21 cellular contexts compared by ENCODE assay signal in genomic region chr9:20378851-20379250, GRCh38.
DNase-seq lines count a peak whose midpoint lies in the region; ATAC-seq and TF ChIP-seq lines count a peak whose summit lies in the region.
"Had no signal": no experiment of that assay in that cellular context is flagged by ENCODE, and none has a peak within 500 bp of the region (broad histone marks: within the 10 kb centered on the region; RNA-seq: fewer than 3 reads in every experiment).

No MANE protein-coding gene starts in this region.

- H3K36me3 Mint-ChIP-seq in activated naive CD4-positive, alpha-beta T cell treated with anti-CD3 and anti-CD28 coated beads, Interleukin-2, amount 10 ng/mL, durations not matched to agents 7 days and 5 days, result peaks cover 62% of the 10 kb centered on the region
- H3K36me3 Mint-ChIP-seq in activated naive CD4-positive, alpha-beta T cell treated with anti-CD3 and anti-CD28 coated beads, Interleukin-2, amount 50 U/mL, for 72 hours, result peaks cover 0 to 21% of the 10 kb centered on the region in 2 donors
- peaks cover 24% of the 10 kb centered on the region for H3K36me3 Mint-ChIP-seq in T-cell
- peaks cover 4% of the 10 kb centered on the region for H3K36me3 Mint-ChIP-seq in neural crest cell (ENCODE audit: low read depth)

- H3K27ac ChIP-seq in stomach, result no peak overlapping the region
- H3K27ac ChIP-seq: RWPE1 had no signal

- H3K9me3 Mint-ChIP-seq in activated naive CD4-positive, alpha-beta T cell treated with anti-CD3 and anti-CD28 coated beads, Interleukin-2, amount 10 ng/mL, durations not matched to agents 7 days and 5 days, result no peaks in the 10 kb centered on the region
- H3K9me3 Mint-ChIP-seq in activated naive CD4-positive, alpha-beta T cell treated with anti-CD3 and anti-CD28 coated beads, Interleukin-2, amount 50 U/mL, for 72 hours, result no peaks in the 10 kb centered on the region
- no peaks in the 10 kb centered on the region for H3K9me3 Mint-ChIP-seq in T-cell
- H3K9me3 Mint-ChIP-seq in neural crest cell, result no peaks in the 10 kb centered on the region
- H3K9me3 Mint-ChIP-seq: GM23338, H9, HFFc6 had no signal

- no peak for ATAC-seq in activated naive CD4-positive, alpha-beta T cell treated with anti-CD3 and anti-CD28 coated beads, Interleukin-2, amount 50 U/mL, for 72 hours
- no peak for ATAC-seq in T-cell (replicated peaks in 1 of 4)
- ATAC-seq: GM23338 had no signal

- no peak for DNase-seq in activated naive CD4-positive, alpha-beta T cell treated with anti-CD3 and anti-CD28 coated beads, Interleukin-2, amount 10 ng/mL, durations not matched to agents 7 days and 5 days
- no peak for DNase-seq in activated naive CD4-positive, alpha-beta T cell treated with anti-CD3 and anti-CD28 coated beads, Interleukin-2, amount 50 U/mL, for 72 hours (ENCODE audit: low spot score in 2 of 2)
- DNase-seq in NCI-H69 (lab: John Stamatoyannopoulos, UW) (peak; percentile 21), T-cell (no peak), neural crest cell (ENCODE audit: low read depth, low spot score) (no peak), midbrain (lab: John Stamatoyannopoulos, UW) (no peak), stomach (no peak), NCI-H1105 treated with DMSO at 0.1 percent for 48 hours (lab: John Stamatoyannopoulos, UW) (no peak)
- DNase-seq: DMS153, H9, HFFc6, IMR-90, KG1, MG63, NCI-H1417, NCI-H1694, NCI-H2029 treated with DMSO at 0.1 percent for 48 hours, NCI-H446 treated with DMSO at 0.1 percent for 48 hours, SHP77 had no signal

- no peak overlapping the region for H3K4me3 ChIP-seq in stomach
- H3K4me3 ChIP-seq: GM23338, MG63 had no signal

- H3K36me3 ChIP-seq in stomach, result no peaks in the 10 kb centered on the region
- H3K36me3 ChIP-seq: MG63 had no signal

- no peaks in the 10 kb centered on the region for H3K27me3 Mint-ChIP-seq in activated naive CD4-positive, alpha-beta T cell treated with anti-CD3 and anti-CD28 coated beads, Interleukin-2, amount 10 ng/mL, durations not matched to agents 7 days and 5 days
- no peaks in the 10 kb centered on the region for H3K27me3 Mint-ChIP-seq in T-cell
- H3K27me3 Mint-ChIP-seq in neural crest cell (ENCODE audit: low read depth), result no peaks in the 10 kb centered on the region

- no peak for TF ChIP-seq POLR2A in stomach (IDR thresholded peaks at IDR 0.05)

- CTCF ChIA-PET in activated naive CD4-positive, alpha-beta T cell treated with anti-CD3 and anti-CD28 coated beads, Interleukin-2, amount 10 ng/mL, durations not matched to agents 7 days and 5 days (lab: Charles Lee), result no interaction called here
- CTCF ChIA-PET in T-cell (lab: Charles Lee), result interaction anchor here in 1 of 2 donors (1.0 kb wide), 1 partner anchor 38 kb away, joined by 3 read pairs; no protein-coding TSS in a partner anchor

- no peak overlapping the region for H3K4me3 Mint-ChIP-seq in activated naive CD4-positive, alpha-beta T cell treated with anti-CD3 and anti-CD28 coated beads, Interleukin-2, amount 10 ng/mL, durations not matched to agents 7 days and 5 days
- H3K4me3 Mint-ChIP-seq in T-cell (no peak overlapping the region), neural crest cell (peak overlapping the region; percentile 18)
- H3K4me3 Mint-ChIP-seq: GM23338, H9, HFFc6 had no signal

- peak overlapping the region; percentile 6 for H3K27ac Mint-ChIP-seq in activated naive CD4-positive, alpha-beta T cell treated with anti-CD3 and anti-CD28 coated beads, Interleukin-2, amount 10 ng/mL, durations not matched to agents 7 days and 5 days
- no peak overlapping the region for H3K27ac Mint-ChIP-seq in activated naive CD4-positive, alpha-beta T cell treated with anti-CD3 and anti-CD28 coated beads, Interleukin-2, amount 50 U/mL, for 72 hours
- peak overlapping the region; percentile 47 to 59 for H3K27ac Mint-ChIP-seq in T-cell
- H3K27ac Mint-ChIP-seq in neural crest cell (ENCODE audit: unreplicated experiment), result no peak overlapping the region
- H3K27ac Mint-ChIP-seq: GM23338, HFFc6 had no signal

- peaks cover 0 to 19% (median 7%) of the 10 kb centered on the region in 4 donors for H3K4me1 ChIP-seq in stomach

- TF ChIP-seq EP300 in stomach (IDR thresholded peaks at IDR 0.05), result no peak

- TF ChIP-seq CTCF in neural crest cell (conservative IDR thresholded peaks at IDR 0.05) (no peak), stomach (IDR thresholded peaks at IDR 0.05) (no peak)

- peaks cover 63% of the 10 kb centered on the region for H3K4me1 Mint-ChIP-seq in activated naive CD4-positive, alpha-beta T cell treated with anti-CD3 and anti-CD28 coated beads, Interleukin-2, amount 10 ng/mL, durations not matched to agents 7 days and 5 days
- H3K4me1 Mint-ChIP-seq in T-cell (peaks cover 76 to 77% (median 77%) of the 10 kb centered on the region in 3 donors), neural crest cell (peaks cover 36% of the 10 kb centered on the region)

- intact Hi-C loops in stomach (cut with DNase I; ENCODE audit: low total_unique reads), result no loop called here

- H3K9me3 ChIP-seq in stomach, result no peaks in the 10 kb centered on the region
- H3K9me3 ChIP-seq: MG63 had no signal

- WGBS in stomach, 5 donors, result 56 to 66% (median 61%) methylated on average over 3 of the region's 3 CpGs

- no peaks in the 10 kb centered on the region for H3K27me3 ChIP-seq in stomach
- H3K27me3 ChIP-seq: MG63 had no signal

- POLR2A ChIA-PET in T-cell (lab: Charles Lee), result no interaction called here

Comparison
In these comparisons a context has a peak if more than half of its experiments do, and no peak if none do; other contexts are left out.
1. H3K27ac Mint-ChIP-seq: peak in activated naive CD4-positive, alpha-beta T cell treated with anti-CD3 and anti-CD28 coated beads, Interleukin-2, amount 10 ng/mL, durations not matched to agents 7 days and 5 days (single experiment) and T-cell (2 of 2); none in activated naive CD4-positive, alpha-beta T cell treated with anti-CD3 and anti-CD28 coated beads, Interleukin-2, amount 50 U/mL, for 72 hours (0 of 2) and neural crest cell (single experiment).